14 cellular contexts compared by ENCODE assay signal in genomic region chr13:111304603-111305289, GRCh38. TPM values are rescaled to one million over a fixed set of nuclear protein-coding genes. Genes with fewer than 3 reads are reported as not detected.
DNase-seq lines count a peak whose midpoint lies in the region; ATAC-seq and TF ChIP-seq lines count a peak whose summit lies in the region.
"Had no signal": no experiment of that assay in that cellular context is flagged by ENCODE, and none has a peak within 500 bp of the region (broad histone marks: within the 10 kb centered on the region; RNA-seq: fewer than 3 reads in every experiment).

No MANE protein-coding gene starts in this region.

- H3K4me1 Mint-ChIP-seq in activated naive CD8-positive, alpha-beta T cell treated with anti-CD3 and anti-CD28 coated beads, Interleukin-2, amount 50 U/mL, for 24 hours: peaks cover 9% of the 10 kb centered on the region

- H4K20me1 ChIP-seq in MM.1S (ENCODE audit: insufficient read depth, low read length): no peaks in the 10 kb centered on the region

- H3K27me3 ChIP-seq in A673 (replicated peaks; ENCODE audit: insufficient read depth, low read depth, low read length, poor library complexity) (no peaks in the 10 kb centered on the region), MM.1S (replicated peaks; ENCODE audit: insufficient read depth, low read length) (no peaks in the 10 kb centered on the region)

- H3K4me1 ChIP-seq in A673 (ENCODE audit: insufficient read depth, low read length, poor library complexity, severe bottlenecking) (no peaks in the 10 kb centered on the region), MM.1S (ENCODE audit: low read length) (no peaks in the 10 kb centered on the region)

- TF ChIP-seq CTCF in A673 (conservative IDR thresholded peaks at IDR 0.05; ENCODE audit: low read depth, low read length) (no peak), coronary artery (IDR thresholded peaks at IDR 0.05) (no peak), MM.1S (IDR thresholded peaks at IDR 0.05; ENCODE audit: low read length) (no peak)

- H3K79me2 ChIP-seq in MM.1S (ENCODE audit: low read length): no peaks in the 10 kb centered on the region

- intact Hi-C loops in A673 (cut with micrococcal nuclease; ENCODE audit: unreplicated experiment): no loop called here

- CTCF ChIA-PET in A673 (lab: Charles Lee): no interaction called here

- no peak overlapping the region for H3K4me2 ChIP-seq in MM.1S (ENCODE audit: low read depth, low read length)

- ATAC-seq in GM18502 (IDR thresholded peaks at IDR 0.05; ENCODE audit: poor library complexity, unreplicated experiment) (peak; percentile 20), HG02763 (IDR thresholded peaks at IDR 0.05; ENCODE audit: unreplicated experiment) (peak; percentile 29), HG02759 (IDR thresholded peaks at IDR 0.05; ENCODE audit: unreplicated experiment) (no peak)
- no peak for ATAC-seq in activated naive CD8-positive, alpha-beta T cell treated with anti-CD3 and anti-CD28 coated beads, Interleukin-2, amount 50 U/mL, for 24 hours

- H3K27ac ChIP-seq in A673 (ENCODE audit: low read depth, low read length, poor library complexity, severe bottlenecking) (no peak overlapping the region), coronary artery (no peak overlapping the region), MM.1S (ENCODE audit: low read length) (no peak overlapping the region)

- H3F3A ChIP-seq in MM.1S (ENCODE audit: insufficient read depth, low read length): no peaks in the 10 kb centered on the region

- peak overlapping the region; percentile 79 for H3K27ac Mint-ChIP-seq in activated naive CD8-positive, alpha-beta T cell treated with anti-CD3 and anti-CD28 coated beads, Interleukin-2, amount 50 U/mL, for 24 hours

- H3K36me3 Mint-ChIP-seq in activated naive CD8-positive, alpha-beta T cell treated with anti-CD3 and anti-CD28 coated beads, Interleukin-2, amount 50 U/mL, for 24 hours (ENCODE audit: low read depth): peaks cover 76% of the 10 kb centered on the region

- no peak for DNase-seq in A673 (ENCODE audit: low spot score)
- no peak for DNase-seq in activated naive CD8-positive, alpha-beta T cell treated with anti-CD3 and anti-CD28 coated beads, Interleukin-2, amount 50 U/mL, for 24 hours
- no peak for DNase-seq in coronary artery (ENCODE audit: low spot score)
- no peak for DNase-seq in NCI-H345 treated with DMSO at 0.1 percent for 48 hours (lab: John Stamatoyannopoulos, UW; ENCODE audit: unreplicated experiment)
- no peak for DNase-seq in MM.1S
- DNase-seq: hypothalamus; KBM-7; NCI-H1417; NCI-H446 treated with DMSO at 0.1 percent for 48 hours; stimulated activated naive CD8-positive, alpha-beta T cell treated with anti-CD3 and anti-CD28 coated beads, Interleukin-15, Interleukin-2, amounts not matched to agents 100 U/mL and 50 U/mL, for 24 hours had no signal

- no peak overlapping the region for H3K4me3 Mint-ChIP-seq in activated naive CD8-positive, alpha-beta T cell treated with anti-CD3 and anti-CD28 coated beads, Interleukin-2, amount 50 U/mL, for 24 hours

- H3K36me3 ChIP-seq in A673 (ENCODE audit: insufficient read depth, low read length, poor library complexity, severe bottlenecking) (peaks cover 14% of the 10 kb centered on the region), MM.1S (replicated peaks; ENCODE audit: insufficient read depth, low read length) (0 out of 2 replicates have a peak, but pooled peaks cover 4% of the 10 kb centered on the region)

- H3K27me3 Mint-ChIP-seq in activated naive CD8-positive, alpha-beta T cell treated with anti-CD3 and anti-CD28 coated beads, Interleukin-2, amount 50 U/mL, for 24 hours: no peaks in the 10 kb centered on the region

- POLR2A ChIA-PET in A673 (lab: Charles Lee; ENCODE audit: low non-redundant PET): no interaction called here

- H3K9me2 ChIP-seq in MM.1S (replicated peaks; ENCODE audit: insufficient read depth, low read length): no peaks in the 10 kb centered on the region

- H3K9me3 ChIP-seq in A673 (ENCODE audit: low read depth, low read length, poor library complexity, severe bottlenecking): no peaks in the 10 kb centered on the region
- H3K9me3 ChIP-seq in MM.1S (replicated peaks; ENCODE audit: insufficient read depth, low read length): no peaks in the 10 kb centered on the region

- H2AFZ ChIP-seq in MM.1S (ENCODE audit: low read length): no peak overlapping the region

- TSS peak; percentile 28 for BruUV-seq in A673 (replicated peaks; lab: Mats Ljungman, UMichigan)

- peaks cover 9% of the 10 kb centered on the region for H3K9me3 Mint-ChIP-seq in activated naive CD8-positive, alpha-beta T cell treated with anti-CD3 and anti-CD28 coated beads, Interleukin-2, amount 50 U/mL, for 24 hours

- no peak overlapping the region for H3K9ac ChIP-seq in MM.1S (ENCODE audit: low read length)

- H3K4me3 ChIP-seq in A673 (ENCODE audit: low read depth, low read length, poor library complexity, severe bottlenecking) (no peak overlapping the region), coronary artery (no peak overlapping the region), MM.1S (ENCODE audit: low read length) (no peak overlapping the region)

RNA-seq across cellular contexts. Expression of gene TEX29, which starts 15.7 kb away (rescaled TPM):
- 0.45 and 0.76 TPM in 2 replicates for total RNA-seq in A673 (2021)
- total RNA-seq: urinary bladder had no signal

Comparison
In these comparisons a context has a peak if more than half of its experiments do, and no peak if none do; other contexts are left out.
1. ATAC-seq: peak in GM18502 (single experiment) and HG02763 (single experiment); none in activated naive CD8-positive, alpha-beta T cell treated with anti-CD3 and anti-CD28 coated beads, Interleukin-2, amount 50 U/mL, for 24 hours (single experiment) and HG02759 (single experiment).